Comparison of ENCODE assay signal across 11 cellular contexts in the genomic region with DNA sequence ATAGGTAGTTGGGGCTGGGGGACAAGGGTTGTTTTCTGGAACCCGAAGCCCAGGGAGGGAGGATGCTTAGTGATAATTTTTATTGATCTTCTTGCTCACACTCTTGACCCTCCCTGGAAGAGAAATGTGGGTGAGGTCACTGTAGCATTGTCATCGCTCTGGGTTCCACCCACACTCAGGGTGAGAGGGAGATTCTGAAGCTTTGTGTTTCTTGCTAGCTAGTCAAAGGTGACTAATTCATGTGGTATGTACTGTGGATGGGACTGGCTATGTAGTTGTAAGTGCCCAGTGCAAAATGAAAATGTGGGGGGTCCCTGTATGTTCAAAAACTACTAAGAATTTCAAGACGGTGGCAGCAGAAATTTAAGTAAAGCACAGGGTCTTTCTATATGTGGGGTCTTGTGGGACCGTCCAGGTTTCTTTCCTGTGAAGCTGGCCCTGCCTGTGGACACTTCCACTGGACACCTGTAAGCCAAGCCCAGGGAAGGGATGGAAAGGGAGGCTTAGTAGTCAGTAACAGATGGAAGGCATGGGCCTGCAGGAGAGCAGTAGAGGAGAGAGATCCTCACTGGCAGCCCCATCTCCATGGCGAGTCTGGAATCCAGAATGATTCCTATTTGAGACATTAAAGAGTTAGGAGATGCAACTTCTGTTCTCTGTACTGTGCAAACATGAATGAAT. TPM values are rescaled to one million over a fixed set of nuclear protein-coding genes. Genes with fewer than 3 reads are reported as not detected.
DNase-seq lines count a peak whose midpoint lies in the region; ATAC-seq and TF ChIP-seq lines count a peak whose summit lies in the region.
"Had no signal": no experiment of that assay in that cellular context is flagged by ENCODE, and none has a peak within 500 bp of the region (broad histone marks: within the 10 kb centered on the region; RNA-seq: fewer than 3 reads in every experiment).

No MANE protein-coding gene starts in this region.

- TF ChIP-seq CTCF in AG04449 (IDR thresholded peaks at IDR 0.05; ENCODE audit: insufficient read depth, low read length, missing control alignments) = no peak
- TF ChIP-seq CTCF in astrocyte of the cerebellum (IDR thresholded peaks at IDR 0.05; ENCODE audit: low read depth, low read length, missing control alignments) = no peak
- TF ChIP-seq CTCF in osteocyte (IDR thresholded peaks at IDR 0.05) = no peak

- ATAC-seq in HG02798 (IDR thresholded peaks at IDR 0.05; ENCODE audit: poor library complexity, unreplicated experiment) (peak; percentile 48), HG02759 (IDR thresholded peaks at IDR 0.05; ENCODE audit: unreplicated experiment) (no peak)

- in situ Hi-C loops in astrocyte of the cerebellum (cut with HindIII; ENCODE audit: low sequenced_read_pairs) = no loop called here

- H3K36me3 Mint-ChIP-seq in osteocyte (ENCODE audit: unreplicated experiment) = no peaks in the 10 kb centered on the region
- H3K36me3 Mint-ChIP-seq: activated naive CD8-positive, alpha-beta T cell treated with anti-CD3 and anti-CD28 coated beads, Interleukin-2, amount 10 ng/mL, durations not matched to agents 7 days and 5 days; CD4-positive, alpha-beta memory T cell had no signal

- no peak overlapping the region for H3K27ac Mint-ChIP-seq in osteocyte (ENCODE audit: unreplicated experiment)
- H3K27ac Mint-ChIP-seq: activated naive CD8-positive, alpha-beta T cell treated with anti-CD3 and anti-CD28 coated beads, Interleukin-2, amount 10 ng/mL, durations not matched to agents 7 days and 5 days; CD4-positive, alpha-beta memory T cell had no signal

- DNase-seq in AG04449 (ENCODE audit: low read depth, low spot score) (peak; percentile 66), astrocyte of the cerebellum (ENCODE audit: low read depth) (peak; percentile 69), iris pigment epithelial cell (ENCODE audit: low read depth) (peak; percentile 93), ureter (ENCODE audit: low spot score) (no peak), HuH-7.5 (ENCODE audit: low spot score) (no peak), osteocyte (ENCODE audit: extremely low spot score, unreplicated experiment) (no peak)
- DNase-seq: activated naive CD8-positive, alpha-beta T cell treated with anti-CD3 and anti-CD28 coated beads, Interleukin-2, amount 10 ng/mL, durations not matched to agents 7 days and 5 days; CD4-positive, alpha-beta memory T cell had no signal

- CTCF ChIA-PET in AG04449 (lab: Yijun Ruan, JAX) = no interaction called here

- H3K4me1 Mint-ChIP-seq in osteocyte (ENCODE audit: unreplicated experiment) = peaks cover 7% of the 10 kb centered on the region
- H3K4me1 Mint-ChIP-seq: activated naive CD8-positive, alpha-beta T cell treated with anti-CD3 and anti-CD28 coated beads, Interleukin-2, amount 10 ng/mL, durations not matched to agents 7 days and 5 days; CD4-positive, alpha-beta memory T cell had no signal

- H3K4me3 Mint-ChIP-seq in osteocyte (ENCODE audit: unreplicated experiment) = no peak overlapping the region
- H3K4me3 Mint-ChIP-seq: activated naive CD8-positive, alpha-beta T cell treated with anti-CD3 and anti-CD28 coated beads, Interleukin-2, amount 10 ng/mL, durations not matched to agents 7 days and 5 days; CD4-positive, alpha-beta memory T cell had no signal

- H3K27me3 Mint-ChIP-seq in osteocyte (ENCODE audit: unreplicated experiment) = peaks cover 11% of the 10 kb centered on the region

- no peak overlapping the region for H3K4me3 ChIP-seq in AG04449 (ENCODE audit: low read depth, low read length)
- no peak overlapping the region for H3K4me3 ChIP-seq in astrocyte of the cerebellum (ENCODE audit: low read depth, low read length)
- H3K4me3 ChIP-seq: smooth muscle cell had no signal

- H3K9me3 Mint-ChIP-seq in osteocyte (ENCODE audit: unreplicated experiment) = peaks cover 5% of the 10 kb centered on the region
- H3K9me3 Mint-ChIP-seq: activated naive CD8-positive, alpha-beta T cell treated with anti-CD3 and anti-CD28 coated beads, Interleukin-2, amount 10 ng/mL, durations not matched to agents 7 days and 5 days; CD4-positive, alpha-beta memory T cell had no signal

- POLR2A ChIA-PET in AG04449 (lab: Yijun Ruan, JAX) = no interaction called here

RNA-seq across cellular contexts. Expression of gene TSN, which starts 35.0 kb away (rescaled TPM):
- total RNA-seq in ureter (66.6 TPM), osteocyte (61.4 and 68.6 TPM in 2 replicates)

RNA-seq across cellular contexts. Expression of gene NIFK, which starts 53.7 kb away (rescaled TPM):
- 92.3 TPM for total RNA-seq in ureter
- total RNA-seq in osteocyte = 39.9 and 41.0 TPM in 2 replicates

Comparison
In these comparisons a context has a peak if more than half of its experiments do, and no peak if none do; other contexts are left out.
1. DNase-seq: peak in AG04449 (single experiment), astrocyte of the cerebellum (single experiment) and iris pigment epithelial cell (single experiment); none in ureter (single experiment), HuH-7.5 (single experiment) and osteocyte (single experiment).